In genomic region chr4:42995343-42995944, GRCh38 we compare ENCODE assay signal across 8 cellular contexts.
A peak's percentile ranks its signal among the peaks of the same experiment; 100 is the strongest.
DNase-seq lines count a peak whose midpoint lies in the region; ATAC-seq, FAIRE-seq and TF ChIP-seq lines count a peak whose summit lies in the region.

No MANE protein-coding gene starts in this region.

- ATAC-seq in HG02852 (IDR thresholded peaks at IDR 0.05; ENCODE audit: unreplicated experiment), result peak; percentile 94

- H3K9me3 Mint-ChIP-seq in immature natural killer cell, result peaks cover 0 to 6% (median 2%) of the 10 kb centered on the region in 6 donors

- DNase-seq in ACHN (peak; percentile 24), GM13977 (ENCODE audit: low spot score) (peak; percentile 48), NCI-H1694 treated with DMSO at 0.1 percent for 48 hours (lab: John Stamatoyannopoulos, UW) (peak; percentile 49), bronchial epithelial cell (ENCODE audit: low read depth) (peak; percentile 53), midbrain (lab: John Stamatoyannopoulos, UW) (peak; percentile 6), NCI-H2029 treated with DMSO at 0.1 percent for 48 hours (lab: John Stamatoyannopoulos, UW) (no peak), immature natural killer cell (no peak)

- no peaks in the 10 kb centered on the region for H3K36me3 Mint-ChIP-seq in immature natural killer cell

- no peak for FAIRE-seq in bronchial epithelial cell (lab: Jason Lieb, UNC)

- H3K27ac Mint-ChIP-seq in immature natural killer cell, result no peak overlapping the region

- H3K4me1 Mint-ChIP-seq in immature natural killer cell, result no peaks in the 10 kb centered on the region

- in situ Hi-C loops in ACHN (cut with HindIII; ENCODE audit: low pct_ligation_motif_present, low pct_unique_long_range_greater_than_20kb, low sequenced_read_pairs) (no loop called here), GM13977 (cut with MboI; ENCODE audit: low pct_unique_long_range_greater_than_20kb, low sequenced_read_pairs, unreplicated experiment) (no loop called here)

- H3K4me3 ChIP-seq in bronchial epithelial cell (ENCODE audit: low read depth, low read length), result no peak overlapping the region

- peaks cover 0 to 4% (median 0%) of the 10 kb centered on the region in 3 donors for H3K27me3 Mint-ChIP-seq in immature natural killer cell (ENCODE audit: low read depth in 3 of 3)

- H3K4me3 Mint-ChIP-seq in immature natural killer cell, result no peak overlapping the region

- no peaks in the 10 kb centered on the region for H3K36me3 ChIP-seq in bronchial epithelial cell (ENCODE audit: control insufficient read depth, insufficient read depth, low read length)

- TF ChIP-seq CTCF in GM13977 (IDR thresholded peaks at IDR 0.05; ENCODE audit: extremely low read depth, insufficient read depth, missing control alignments) (peak; percentile 73), bronchial epithelial cell (IDR thresholded peaks at IDR 0.05; ENCODE audit: insufficient read depth, low read length, severe bottlenecking) (peak; percentile 68)

- no peaks in the 10 kb centered on the region for H3K27me3 ChIP-seq in bronchial epithelial cell (ENCODE audit: control insufficient read depth, insufficient read depth, low read length)

Comparison
In these comparisons a context has a peak if more than half of its experiments do, and no peak if none do; other contexts are left out.
1. DNase-seq: peak in ACHN (single experiment), GM13977 (single experiment), NCI-H1694 treated with DMSO at 0.1 percent for 48 hours (single experiment), bronchial epithelial cell (single experiment) and midbrain (single experiment); none in NCI-H2029 treated with DMSO at 0.1 percent for 48 hours (single experiment) and immature natural killer cell (0 of 3).